Comparison of ENCODE assay signal across 1 cellular context in the genomic region with DNA sequence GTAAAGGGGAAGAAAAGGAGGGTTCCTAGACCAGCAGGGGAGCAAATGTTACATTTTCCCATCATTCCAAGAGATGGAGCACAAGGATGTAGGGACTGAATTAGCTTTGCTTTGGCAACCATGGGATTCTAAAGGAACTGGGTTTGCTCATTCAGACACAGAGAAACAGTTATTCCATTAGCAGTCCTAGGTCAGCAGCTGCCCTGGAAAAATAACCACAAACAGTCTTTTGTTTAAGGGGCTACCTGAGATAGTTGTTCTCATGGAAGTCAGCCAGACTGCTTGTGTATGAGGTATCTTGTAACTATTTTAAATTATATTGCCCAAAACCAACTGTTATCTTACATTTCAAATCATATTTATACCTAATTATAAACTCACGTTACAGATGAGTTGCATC.
TF ChIP-seq lines count a peak whose summit lies in the region.

No MANE protein-coding gene starts in this region.

TF ChIP-seq in IMR-90, 13 proteins besides CTCF, POLR2A, EP300 and RAD21:
- TF ChIP-seq ELK1 (IDR thresholded peaks at IDR 0.05; ENCODE audit: borderline replicate concordance, low read depth, low read length) = no peak
- TF ChIP-seq MXI1 (IDR thresholded peaks at IDR 0.05; ENCODE audit: borderline replicate concordance, low read depth, low read length) = no peak
- no peak for TF ChIP-seq RFX5 (IDR thresholded peaks at IDR 0.05; ENCODE audit: low read depth, low read length)
- TF ChIP-seq NFE2L2 (IDR thresholded peaks at IDR 0.05; ENCODE audit: low read depth, low read length) = no peak
- no peak for TF ChIP-seq CHD1 (IDR thresholded peaks at IDR 0.05; ENCODE audit: low read depth, low read length)
- no peak for TF ChIP-seq SMC3 (IDR thresholded peaks at IDR 0.05; ENCODE audit: low read depth, low read length)
- TF ChIP-seq CEBPB (IDR thresholded peaks at IDR 0.05; ENCODE audit: low read depth, low read length) = no peak
- TF ChIP-seq, protein P1, sequence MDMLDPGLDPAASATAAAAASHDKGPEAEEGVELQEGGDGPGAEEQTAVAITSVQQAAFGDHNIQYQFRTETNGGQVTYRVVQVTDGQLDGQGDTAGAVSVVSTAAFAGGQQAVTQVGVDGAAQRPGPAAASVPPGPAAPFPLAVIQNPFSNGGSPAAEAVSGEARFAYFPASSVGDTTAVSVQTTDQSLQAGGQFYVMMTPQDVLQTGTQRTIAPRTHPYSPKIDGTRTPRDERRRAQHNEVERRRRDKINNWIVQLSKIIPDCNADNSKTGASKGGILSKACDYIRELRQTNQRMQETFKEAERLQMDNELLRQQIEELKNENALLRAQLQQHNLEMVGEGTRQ (IDR thresholded peaks at IDR 0.05; ENCODE audit: low read depth, low read length) = no peak
- no peak for TF ChIP-seq BHLHE40 (IDR thresholded peaks at IDR 0.05; ENCODE audit: low read depth, low read length)
- TF ChIP-seq MAFK (IDR thresholded peaks at IDR 0.05; ENCODE audit: low read depth, low read length) = no peak
- no peak for TF ChIP-seq FOS (IDR thresholded peaks at IDR 0.05; ENCODE audit: low read depth, low read length)
- TF ChIP-seq RCOR1 (IDR thresholded peaks at IDR 0.05; ENCODE audit: insufficient replicate concordance, low read length) = no peak
- TF ChIP-seq MAZ (IDR thresholded peaks at IDR 0.05; ENCODE audit: borderline replicate concordance, low read depth, low read length) = no peak
